ENCODE assay signal across 21 cellular contexts in genomic region chr9:130548103-130548502, GRCh38. TPM values are rescaled to one million over a fixed set of nuclear protein-coding genes. Genes with fewer than 3 reads are reported as not detected.
DNase-seq lines count a peak whose midpoint lies in the region; ATAC-seq, FAIRE-seq and TF ChIP-seq lines count a peak whose summit lies in the region.
"Had no signal": no experiment of that assay in that cellular context is flagged by ENCODE, and none has a peak within 500 bp of the region (broad histone marks: within the 10 kb centered on the region; RNA-seq: fewer than 3 reads in every experiment).

No MANE protein-coding gene starts in this region.

- no peak overlapping the region for H2BK120ac ChIP-seq in trophoblast cell (ENCODE audit: insufficient read depth, low read length, poor library complexity)

- no peak overlapping the region for H3K14ac ChIP-seq in trophoblast cell (ENCODE audit: low read length)

- H4K8ac ChIP-seq in trophoblast cell (ENCODE audit: low read depth, low read length), result no peak overlapping the region

- H3K27me3 ChIP-seq in HCT116 (ENCODE audit: insufficient read depth, low read length), result no peaks in the 10 kb centered on the region
- no peaks in the 10 kb centered on the region for H3K27me3 ChIP-seq in K562 (ENCODE audit: control insufficient read depth in 2 of 2, insufficient read depth in 2 of 2, low read length in 2 of 2)
- H3K27me3 ChIP-seq in right lobe of liver, result no peaks in the 10 kb centered on the region
- H3K27me3 ChIP-seq in suprapubic skin, result peaks cover 10% of the 10 kb centered on the region
- H3K27me3 ChIP-seq in trophoblast cell (ENCODE audit: insufficient read depth, low read length), result no peaks in the 10 kb centered on the region
- H3K27me3 ChIP-seq: BLaER1 had no signal

- no peak for ATAC-seq in HCT116
- no peak for ATAC-seq in K562
- peak; percentile 72 for ATAC-seq in left lobe of liver
- ATAC-seq in right lobe of liver, result peak; percentile 34 to 56 (median 44)
- ATAC-seq: CD8-positive, alpha-beta T cell; GM12878 had no signal

- no peak for TF ChIP-seq RAD21 in HCT116 (IDR thresholded peaks at IDR 0.05; ENCODE audit: low read depth)
- TF ChIP-seq RAD21 in K562 (CRISPR knock-in tag; conservative IDR thresholded peaks at IDR 0.05 in 1 of 2, IDR thresholded peaks at IDR 0.05 in 1 of 2), result no peak

- H3K36me3 ChIP-seq in HCT116 (ENCODE audit: control insufficient read depth in 1 of 2, insufficient read depth in 2 of 2, low read length in 2 of 2), result no peaks in the 10 kb centered on the region
- H3K36me3 ChIP-seq in K562 (ENCODE audit: control insufficient read depth, insufficient read depth, low read length), result no peaks in the 10 kb centered on the region
- no peaks in the 10 kb centered on the region for H3K36me3 ChIP-seq in right lobe of liver
- no peaks in the 10 kb centered on the region for H3K36me3 ChIP-seq in suprapubic skin
- H3K36me3 ChIP-seq in trophoblast cell (ENCODE audit: control insufficient read depth in 1 of 2, insufficient read depth in 2 of 2, low read length in 2 of 2), result no peaks in the 10 kb centered on the region
- H3K36me3 ChIP-seq: BLaER1 had no signal

- H3K9me3 ChIP-seq in HCT116 (ENCODE audit: control insufficient read depth in 1 of 2, insufficient read depth in 1 of 2, low read depth in 1 of 2, low read length in 2 of 2), result no peaks in the 10 kb centered on the region
- peaks cover 3% of the 10 kb centered on the region; the same call in 1 of the 2 replicates for H3K9me3 ChIP-seq in K562 (replicated peaks; ENCODE audit: control insufficient read depth, insufficient read depth, low read depth, low read length)
- H3K9me3 ChIP-seq in right lobe of liver, result no peaks in the 10 kb centered on the region
- H3K9me3 ChIP-seq in suprapubic skin, result no peaks in the 10 kb centered on the region
- peaks cover 2% of the 10 kb centered on the region for H3K9me3 ChIP-seq in trophoblast cell (ENCODE audit: insufficient read depth, low read depth, low read length)
- H3K9me3 ChIP-seq: BLaER1 had no signal

- TF ChIP-seq EP300 in K562 (IDR thresholded peaks at IDR 0.05; ENCODE audit: low read length) (no peak), suprapubic skin (IDR thresholded peaks at IDR 0.05) (no peak)

- intact Hi-C loops in HCT116 (cut with micrococcal nuclease), result no loop called here
- intact Hi-C loops in K562 (cut with micrococcal nuclease), result no loop called here
- intact Hi-C loops in right lobe of liver (cut with DNase I), result no loop called here

- WGBS in K562 (ENCODE audit: insufficient coverage, low coverage, missing lambda C conversion rate), result 67% methylated on average over 6 of the region's 6 CpGs
- WGBS in right lobe of liver (ENCODE audit: insufficient coverage, low coverage, low lambda C conversion rate, missing lambda C conversion rate), result 80% methylated on average over 1 of the region's 6 CpGs
- 93% methylated on average over 5 of the region's 6 CpGs for WGBS in suprapubic skin
- WGBS in trophoblast cell (ENCODE audit: extremely low coverage, insufficient coverage, insufficient read length), result no CpG with 5 or more reads among the region's 6 CpGs

- no peak for FAIRE-seq in K562 (lab: Jason Lieb, UNC)
- FAIRE-seq: A204.1, GM12878, GM19239 had no signal

- H3K23ac ChIP-seq in trophoblast cell (ENCODE audit: low read length), result no peak overlapping the region

- no peaks in the 10 kb centered on the region for H3K9me2 ChIP-seq in HCT116 (ENCODE audit: insufficient read depth)

- H3K79me2 ChIP-seq in HCT116 (ENCODE audit: insufficient read depth, low read length) (no peaks in the 10 kb centered on the region), K562 (ENCODE audit: control insufficient read depth, insufficient read depth, low read length) (no peaks in the 10 kb centered on the region), trophoblast cell (ENCODE audit: control insufficient read depth, insufficient read depth, low read length, poor library complexity) (no peaks in the 10 kb centered on the region)

- H3K4ac ChIP-seq in trophoblast cell (ENCODE audit: low read depth, low read length), result no peak overlapping the region

- CTCF ChIA-PET in HCT116 (lab: Charles Lee) (no interaction called here), K562 (lab: Yijun Ruan, JAX; ENCODE audit: low intra/inter-chr PET ratio) (no interaction called here)

- H3K79me1 ChIP-seq in trophoblast cell (ENCODE audit: low read length), result no peaks in the 10 kb centered on the region

- RAD21 ChIA-PET in HCT116 (lab: Charles Lee; ENCODE audit: low non-redundant PET in 1 of 2, low total read pairs in 2 of 2, uncharacterized antibody in 2 of 2, unreplicated experiment in 2 of 2), result no interaction called here

- H4K20me1 ChIP-seq in HCT116 (ENCODE audit: insufficient read depth), result no peaks in the 10 kb centered on the region
- H4K20me1 ChIP-seq in K562 (replicated peaks; ENCODE audit: control insufficient read depth, insufficient read depth, low read length), result no peaks in the 10 kb centered on the region
- H4K20me1 ChIP-seq: BLaER1 had no signal

- TF ChIP-seq POLR2A in HCT116 (IDR thresholded peaks at IDR 0.05; ENCODE audit: borderline replicate concordance, extremely low read depth, insufficient read depth, insufficient read length), result no peak
- no peak for TF ChIP-seq POLR2A in K562 (conservative IDR thresholded peaks at IDR 0.05)
- TF ChIP-seq POLR2A in right lobe of liver (IDR thresholded peaks at IDR 0.05), result no peak
- TF ChIP-seq POLR2A in suprapubic skin (IDR thresholded peaks at IDR 0.05), result no peak

- no peaks in the 10 kb centered on the region for H3K9me1 ChIP-seq in K562 (ENCODE audit: control insufficient read depth, insufficient read depth, low read length)

- no peak overlapping the region for H4K12ac ChIP-seq in trophoblast cell (ENCODE audit: low read depth, low read length)

- H2BK5ac ChIP-seq in trophoblast cell (ENCODE audit: low read depth, low read length, poor library complexity), result no peak overlapping the region

- no peak overlapping the region for H3K18ac ChIP-seq in trophoblast cell (ENCODE audit: low read length)

- DNase-seq in HCT116 (ENCODE audit: low read depth, low spot score) (no peak), K562 (ENCODE audit: extremely low read depth in 1 of 4, low spot score in 3 of 4) (no peak), left lobe of liver (ENCODE audit: low spot score) (peak; percentile 64), right lobe of liver (no peak), NCI-H1105 treated with DMSO at 0.1 percent for 48 hours (lab: John Stamatoyannopoulos, UW) (no peak), globus pallidus (ENCODE audit: low spot score) (no peak), suprapubic skin (ENCODE audit: low spot score in 2 of 2) (no peak), trophoblast cell (no peak)
- DNase-seq: Caco-2; CD4-positive, CD25-positive, alpha-beta regulatory T cell; CD8-positive, alpha-beta T cell; EL; GDM1; GM23248; H9 had no signal

- peaks cover 0 to 2% of the 10 kb centered on the region in 2 experiments; a peak in 3 of 4 replicates for H3K4me1 ChIP-seq in HCT116 (ENCODE audit: control insufficient read depth in 1 of 2, insufficient read depth in 2 of 2, low read length in 2 of 2)
- peaks cover 0 to 10% of the 10 kb centered on the region in 2 experiments; a peak in 2 of 5 replicates for H3K4me1 ChIP-seq in K562 (replicated peaks in 1 of 2; ENCODE audit: control insufficient read depth in 2 of 2, insufficient read depth in 2 of 2, low read length in 2 of 2)
- peaks cover 0 to 18% (median 0%) of the 10 kb centered on the region in 4 donors for H3K4me1 ChIP-seq in right lobe of liver
- H3K4me1 ChIP-seq in suprapubic skin, result no peaks in the 10 kb centered on the region
- no peaks in the 10 kb centered on the region for H3K4me1 ChIP-seq in trophoblast cell (ENCODE audit: control insufficient read depth in 1 of 2, insufficient read depth in 2 of 2, low read length in 2 of 2)
- H3K4me1 ChIP-seq: Caco-2 had no signal

- peak overlapping the region; percentile 43; the same call in 1 of the 2 replicates for H3K4me2 ChIP-seq in HCT116 (ENCODE audit: low read length)
- H3K4me2 ChIP-seq in K562 (ENCODE audit: insufficient read depth, low read length), result no peak overlapping the region
- H3K4me2 ChIP-seq in trophoblast cell (ENCODE audit: low read length), result no peak overlapping the region
- H3K4me2 ChIP-seq: BLaER1 had no signal

- H2BK12ac ChIP-seq in trophoblast cell (ENCODE audit: low read length), result no peak overlapping the region

- in situ Hi-C loops in K562 (cut with MboI), result no loop called here

- H3K4me3 ChIP-seq in HCT116 (replicated peaks in 1 of 2; ENCODE audit: low read depth in 1 of 2, low read length in 2 of 2) (no peak overlapping the region), K562 (no peak overlapping the region), right lobe of liver (peak overlapping the region in 2 of 3 donors; percentile 43 to 60), suprapubic skin (no peak overlapping the region), trophoblast cell (ENCODE audit: low read depth, low read length) (no peak overlapping the region)
- H3K4me3 ChIP-seq: BLaER1, GM12878, GM23248 had no signal

- H4K91ac ChIP-seq in trophoblast cell (ENCODE audit: low read depth, low read length), result no peak overlapping the region

- BruUV-seq in HCT116 (replicated peaks; lab: Mats Ljungman, UMichigan) (no TSS peak), K562 (replicated peaks; lab: Mats Ljungman, UMichigan) (no TSS peak)

- no peak overlapping the region for H3K27ac ChIP-seq in HCT116 (ENCODE audit: low read depth, low read length)
- no peak overlapping the region for H3K27ac ChIP-seq in K562 (ENCODE audit: extremely low read depth, low read depth, low read length)
- H3K27ac ChIP-seq in right lobe of liver, result peak overlapping the region; percentile 67 to 79 (median 77)
- H3K27ac ChIP-seq in suprapubic skin, result no peak overlapping the region
- no peak overlapping the region for H3K27ac ChIP-seq in trophoblast cell (ENCODE audit: low read depth, low read length)
- H3K27ac ChIP-seq: 22Rv1, BLaER1, C4-2B, GM23248 had no signal

- H2AFZ ChIP-seq in HCT116 (ENCODE audit: low read depth, low read length, poor library complexity, severe bottlenecking) (no peak overlapping the region), K562 (ENCODE audit: low read depth, low read length) (peak overlapping the region; percentile 55; the same call in 1 of the 2 replicates), trophoblast cell (ENCODE audit: insufficient read depth, low read length, poor library complexity) (no peak overlapping the region)
- H2AFZ ChIP-seq: GM23248 had no signal

- H3K9ac ChIP-seq in HCT116 (ENCODE audit: low read length) (no peak overlapping the region), K562 (ENCODE audit: insufficient read depth in 1 of 2, low read depth in 2 of 2, low read length in 2 of 2) (no peak overlapping the region), trophoblast cell (ENCODE audit: low read length) (no peak overlapping the region)
- H3K9ac ChIP-seq: BLaER1, GM23248 had no signal

- H2AK5ac ChIP-seq in trophoblast cell (ENCODE audit: low read length), result no peak overlapping the region

- POLR2A ChIA-PET in HCT116 (lab: Charles Lee) (no interaction called here), K562 (lab: Yijun Ruan, JAX) (interaction anchor here (1.0 to 1.3 kb wide), 2 partner anchors 31 to 36 kb away, joined by 3 to 4 read pairs; partner anchors contain the start of gene FUBP3)

- TF ChIP-seq CTCF in HCT116 (IDR thresholded peaks at IDR 0.05 in 2 of 3, conservative IDR thresholded peaks at IDR 0.05 in 1 of 3; ENCODE audit: borderline replicate concordance in 1 of 3, insufficient read depth in 1 of 3, low read depth in 2 of 3, low read length in 2 of 3), result no peak
- no peak for TF ChIP-seq CTCF in K562 (IDR thresholded peaks at IDR 0.05 in 2 of 3, conservative IDR thresholded peaks at IDR 0.05 in 1 of 3; ENCODE audit: insufficient read depth in 2 of 3, low read depth in 1 of 3, low read length in 3 of 3)
- no peak for TF ChIP-seq CTCF in right lobe of liver (IDR thresholded peaks at IDR 0.05)
- TF ChIP-seq CTCF in suprapubic skin (IDR thresholded peaks at IDR 0.05), result no peak

RNA-seq across cellular contexts. Expression of gene FUBP3, which starts 31.3 kb away (rescaled TPM):
- 73.7 TPM for total RNA-seq in HCT116 (2021; ENCODE audit: unreplicated experiment)
- 68.2 and 72.3 TPM in 2 replicates for polyA plus RNA-seq in HCT116 (2012)
- total RNA-seq in K562 (2011; cell fraction: chromatin; rRNA removed; ENCODE audit: low replicate concordance), result 99.7 and 118 TPM in 2 replicates
- total RNA-seq in K562 (2011; cell fraction: nucleolus; rRNA removed), result 54.1 and 60.0 TPM in 2 replicates
- 85.2 and 92.0 TPM in 2 replicates for total RNA-seq in K562 (2011; cell fraction: nucleoplasm; rRNA removed)
- 64.0 and 82.7 TPM in 2 replicates for total RNA-seq in K562 (2014; rRNA removed)
- 41.0 and 43.2 TPM in 2 replicates for total RNA-seq in K562 (2014; rRNA removed; fragmentation: Illumina TruSeq; extraction: Trizol)
- 45.0 and 48.1 TPM in 2 replicates for total RNA-seq in K562 (2015; rRNA removed; fragmentation: Illumina TruSeq; extraction: Trizol)
- total RNA-seq in K562 (2021), result 51.7 and 54.0 TPM in 2 replicates
- 35.3 and 40.1 TPM in 2 replicates for polyA plus RNA-seq in K562 (2011; rRNA removed)
- 18.3 and 22.3 TPM in 2 replicates for polyA plus RNA-seq in K562 (2011; cell fraction: cytosol; rRNA removed)
- 86.0 and 122 TPM in 2 replicates for polyA plus RNA-seq in K562 (2011; cell fraction: nucleus; rRNA removed)
- 45.9 and 47.7 TPM in 2 replicates for polyA plus RNA-seq in K562 (2012)
- polyA plus RNA-seq in K562 (2014; fragmentation: Illumina TruSeq; extraction: Trizol), result 57.0 and 70.8 TPM in 2 replicates
- polyA plus RNA-seq in K562 (2014; fragmentation: Nextera tagmentation; extraction: Ambion mirVana), result 1 to 10 TPM; 3.0 to 7.1 TPM
- 56.8 and 68.9 TPM in 2 replicates for polyA plus RNA-seq in K562 (2014; rRNA removed)
- polyA minus RNA-seq in K562 (2011; rRNA and poly(A)+ RNA removed), result 36.6 and 40.7 TPM in 2 replicates
- polyA minus RNA-seq in K562 (2011; cell fraction: cytosol; rRNA and poly(A)+ RNA removed), result 19.4 and 26.0 TPM in 2 replicates
- polyA minus RNA-seq in K562 (2011; cell fraction: nucleus; rRNA and poly(A)+ RNA removed), result 28.1 and 35.4 TPM in 2 replicates
- 31.1 TPM for total RNA-seq in left lobe of liver
- 10 to 100 TPM; 21.3 to 35.7 (median 25.2) TPM for total RNA-seq in right lobe of liver
- 100 to 1,000 TPM in 1 of 4 donors, 10 to 100 TPM in 3; 26.5 to 147 (median 33.7) TPM for total RNA-seq in suprapubic skin
- polyA plus RNA-seq in trophoblast cell (2013), result 40.3 and 40.8 TPM in 2 replicates

Comparison
In these comparisons a context has a peak if more than half of its experiments do, and no peak if none do; other contexts are left out.
1. ATAC-seq: peak in left lobe of liver (single experiment) and right lobe of liver (4 of 4); none in HCT116 (single experiment) and K562 (single experiment).
2. H3K27ac ChIP-seq: peak in right lobe of liver (3 of 3); none in HCT116 (single experiment), K562 (single experiment), suprapubic skin (single experiment) and trophoblast cell (single experiment).
3. H3K4me3 ChIP-seq: peak in right lobe of liver (2 of 3); none in HCT116 (0 of 2), K562 (single experiment), suprapubic skin (single experiment) and trophoblast cell (single experiment).